Comparison of ENCODE assay signal across 14 cellular contexts in the genomic region with DNA sequence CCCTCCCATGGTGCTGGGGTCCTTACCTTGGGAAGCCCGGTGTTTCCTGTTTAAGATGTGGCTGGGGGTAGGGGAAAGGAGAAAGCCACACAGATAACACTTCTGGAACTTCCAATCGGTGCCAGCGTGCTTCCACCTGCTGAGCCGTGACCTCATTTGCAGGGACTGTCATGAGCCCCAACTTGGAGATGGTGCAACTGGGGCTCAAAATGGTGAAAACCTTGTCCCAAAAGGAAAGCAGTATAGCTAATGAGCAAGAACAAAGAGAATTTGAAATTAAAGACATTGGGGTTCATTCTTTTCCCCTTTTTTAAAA. TPM values are rescaled to one million over a fixed set of nuclear protein-coding genes. Genes with fewer than 3 reads are reported as not detected.
DNase-seq lines count a peak whose midpoint lies in the region; ATAC-seq and TF ChIP-seq lines count a peak whose summit lies in the region.
"Had no signal": no experiment of that assay in that cellular context is flagged by ENCODE, and none has a peak within 500 bp of the region (broad histone marks: within the 10 kb centered on the region; RNA-seq: fewer than 3 reads in every experiment).

No MANE protein-coding gene starts in this region.

- H4K20me1 ChIP-seq in mammary epithelial cell (ENCODE audit: insufficient read depth, low read length): no peaks in the 10 kb centered on the region

- dilution Hi-C loops in mammary epithelial cell (cut with HindIII; ENCODE audit: low sequenced_read_pairs): no loop called here

- ATAC-seq in stimulated activated memory B cell treated with anti-CD40 and anti-IgM and Interleukin-4, amounts not matched to agents 10 μg/mL and 1 μg/mL and 100 μg/mL, for 72 hours: no peak

- TF ChIP-seq CTCF in mammary epithelial cell (conservative IDR thresholded peaks at IDR 0.05 in 1 of 2, IDR thresholded peaks at IDR 0.05 in 1 of 2; ENCODE audit: extremely low read depth in 1 of 2, insufficient read depth in 1 of 2, low read depth in 1 of 2, low read length in 2 of 2) (no peak), mesothelial cell of epicardium (IDR thresholded peaks at IDR 0.05; ENCODE audit: unreplicated experiment) (no peak)

- WGBS in mammary epithelial cell (ENCODE audit: low coverage, missing lambda C conversion rate): 0% methylated on average over 1 of the region's 4 CpGs

- in situ Hi-C loops in mammary epithelial cell (cut with MboI; ENCODE audit: low sequenced_read_pairs in 2 of 2): loop anchor here in 1 of 2 donors (10.0 kb wide), 1 partner anchor 68 kb away; no protein-coding TSS in a partner anchor

- H3K4me3 Mint-ChIP-seq in mesothelial cell of epicardium: no peak overlapping the region
- no peak overlapping the region for H3K4me3 Mint-ChIP-seq in stimulated activated memory B cell treated with anti-CD40 and anti-IgM and Interleukin-4, amounts not matched to agents 10 μg/mL and 1 μg/mL and 100 μg/mL, for 72 hours
- H3K4me3 Mint-ChIP-seq: activated T-cell treated with anti-CD3 and anti-CD28 coated beads, Interleukin-2, amount 50 U/mL, for 72 hours; central memory CD8-positive, alpha-beta T cell had no signal

- H3K27ac ChIP-seq in HUES48 (ENCODE audit: low read depth, low read length) (peak overlapping the region; percentile 66), mammary epithelial cell (ENCODE audit: insufficient read depth, low read depth, low read length) (peak overlapping the region; percentile 64)

- 0 out of 2 replicates have a peak, but pooled peaks cover 3% of the 10 kb centered on the region for H3K36me3 ChIP-seq in HUES48 (ENCODE audit: control insufficient read depth, insufficient read depth, low read length)
- no peaks in the 10 kb centered on the region for H3K36me3 ChIP-seq in mammary epithelial cell (ENCODE audit: insufficient read depth, low read length)

- intact Hi-C loops in mammary epithelial cell (cut with micrococcal nuclease): loop anchor here (10.0 kb wide), 1 partner anchor 438 kb away; a partner anchor contains a TSS

- no peaks in the 10 kb centered on the region for H3K27me3 Mint-ChIP-seq in mesothelial cell of epicardium (ENCODE audit: low read depth)
- H3K27me3 Mint-ChIP-seq in stimulated activated memory B cell treated with anti-CD40 and anti-IgM and Interleukin-4, amounts not matched to agents 10 μg/mL and 1 μg/mL and 100 μg/mL, for 72 hours: no peaks in the 10 kb centered on the region
- H3K27me3 Mint-ChIP-seq: central memory CD8-positive, alpha-beta T cell had no signal

- H2AFZ ChIP-seq in mammary epithelial cell (ENCODE audit: low read depth, low read length): no peak overlapping the region

- H3K4me3 ChIP-seq in HUES48 (ENCODE audit: low read depth, low read length) (no peak overlapping the region), mammary epithelial cell (replicated peaks in 1 of 3; ENCODE audit: insufficient read depth in 1 of 3, low read depth in 2 of 3, low read length in 3 of 3) (no peak overlapping the region)

- BruUV-seq in mammary epithelial cell (replicated peaks; lab: Mats Ljungman, UMichigan): no TSS peak

- H3K4me1 Mint-ChIP-seq in mesothelial cell of epicardium: peaks cover 28% of the 10 kb centered on the region
- peaks cover 12% of the 10 kb centered on the region for H3K4me1 Mint-ChIP-seq in stimulated activated memory B cell treated with anti-CD40 and anti-IgM and Interleukin-4, amounts not matched to agents 10 μg/mL and 1 μg/mL and 100 μg/mL, for 72 hours

- H3K79me2 ChIP-seq in mammary epithelial cell (ENCODE audit: insufficient read depth, low read length): peaks cover 4% of the 10 kb centered on the region

- H3K36me3 Mint-ChIP-seq in mesothelial cell of epicardium: no peaks in the 10 kb centered on the region
- H3K36me3 Mint-ChIP-seq in stimulated activated memory B cell treated with anti-CD40 and anti-IgM and Interleukin-4, amounts not matched to agents 10 μg/mL and 1 μg/mL and 100 μg/mL, for 72 hours: peaks cover 23% of the 10 kb centered on the region

- H3K4me2 ChIP-seq in mammary epithelial cell (ENCODE audit: insufficient read depth, low read depth, low read length): peak overlapping the region; percentile 39

- H3K9me3 ChIP-seq in HUES48 (ENCODE audit: control insufficient read depth, insufficient read depth, low read length) (no peaks in the 10 kb centered on the region), mammary epithelial cell (replicated peaks; ENCODE audit: insufficient read depth, low read length) (no peaks in the 10 kb centered on the region)

- H3K9me3 Mint-ChIP-seq in mesothelial cell of epicardium: no peaks in the 10 kb centered on the region
- H3K9me3 Mint-ChIP-seq in stimulated activated memory B cell treated with anti-CD40 and anti-IgM and Interleukin-4, amounts not matched to agents 10 μg/mL and 1 μg/mL and 100 μg/mL, for 72 hours: no peaks in the 10 kb centered on the region
- H3K9me3 Mint-ChIP-seq: activated T-cell treated with anti-CD3 and anti-CD28 coated beads, Interleukin-2, amount 50 U/mL, for 72 hours; central memory CD8-positive, alpha-beta T cell had no signal

- H3K4me1 ChIP-seq in HUES48 (ENCODE audit: control insufficient read depth, insufficient read depth, low read length) (peaks cover 15% of the 10 kb centered on the region), mammary epithelial cell (ENCODE audit: insufficient read depth, low read length) (peaks cover 41% of the 10 kb centered on the region)

- H3K27ac Mint-ChIP-seq in mesothelial cell of epicardium: peak overlapping the region; percentile 99
- H3K27ac Mint-ChIP-seq in stimulated activated memory B cell treated with anti-CD40 and anti-IgM and Interleukin-4, amounts not matched to agents 10 μg/mL and 1 μg/mL and 100 μg/mL, for 72 hours: peak overlapping the region; percentile 69
- H3K27ac Mint-ChIP-seq: activated T-cell treated with anti-CD3 and anti-CD28 coated beads, Interleukin-2, amount 50 U/mL, for 72 hours had no signal

- H3K27me3 ChIP-seq in HUES48 (ENCODE audit: control insufficient read depth, insufficient read depth, low read length): no peaks in the 10 kb centered on the region
- no peaks in the 10 kb centered on the region for H3K27me3 ChIP-seq in mammary epithelial cell (ENCODE audit: insufficient read depth, low read length)

- peak overlapping the region; percentile 19; the same call in 1 of the 2 replicates for H3K9ac ChIP-seq in HUES48 (ENCODE audit: low read depth, low read length)
- H3K9ac ChIP-seq in mammary epithelial cell (ENCODE audit: insufficient read depth, low read length): peak overlapping the region; percentile 24

- CTCF ChIA-PET in mammary epithelial cell (lab: Charles Lee; ENCODE audit: low non-redundant PET): no interaction called here

- no peak for DNase-seq in mammary epithelial cell
- DNase-seq in mesothelial cell of epicardium (ENCODE audit: low spot score in 2 of 2, unreplicated experiment in 2 of 2): no peak
- no peak for DNase-seq in amniotic stem cell (lab: John Stamatoyannopoulos, UW)
- DNase-seq in NCI-H510A treated with DMSO at 0.1 percent for 48 hours (lab: John Stamatoyannopoulos, UW): no peak
- DNase-seq in NOMO-1 treated with DMSO at 0.1 percent for 48 hours (lab: John Stamatoyannopoulos, UW; ENCODE audit: unreplicated experiment): no peak
- no peak for DNase-seq in pons (ENCODE audit: low spot score)
- DNase-seq: activated CD4-positive, CD25-positive, alpha-beta regulatory T cell treated with anti-CD3 and anti-CD28 coated beads, Interleukin-2, amount 50 U/mL, for 72 hours; activated T-cell treated with anti-CD3 and anti-CD28 coated beads, Interleukin-2, amount 50 U/mL, for 72 hours; C1 segment of cervical spinal cord; NCI-H1417 treated with DMSO at 0.1 percent for 48 hours; posterior cingulate gyrus had no signal

RNA-seq across cellular contexts. Expression of a gene that starts 19.0 kb away (rescaled TPM):
- total RNA-seq in mammary epithelial cell (10 to 100 TPM; 34.7 to 56.9 TPM), mesothelial cell of epicardium (54.9 to 64.1 TPM (median 59.1 TPM) in 3 replicates)
- 127 TPM for polyA plus RNA-seq in mammary epithelial cell
- 136 TPM for polyA minus RNA-seq in mammary epithelial cell

RNA-seq across cellular contexts. Expression of a gene that starts 44.4 kb away (rescaled TPM):
- total RNA-seq in mammary epithelial cell (1 to 10 TPM; 5.8 to 7.4 TPM), mesothelial cell of epicardium (39.8 to 43.9 TPM (median 39.9 TPM) in 3 replicates)
- polyA plus RNA-seq in mammary epithelial cell: 4.4 TPM
- polyA minus RNA-seq in mammary epithelial cell: 12.1 TPM
